1 cellular context compared by ENCODE assay signal in the genomic region with DNA sequence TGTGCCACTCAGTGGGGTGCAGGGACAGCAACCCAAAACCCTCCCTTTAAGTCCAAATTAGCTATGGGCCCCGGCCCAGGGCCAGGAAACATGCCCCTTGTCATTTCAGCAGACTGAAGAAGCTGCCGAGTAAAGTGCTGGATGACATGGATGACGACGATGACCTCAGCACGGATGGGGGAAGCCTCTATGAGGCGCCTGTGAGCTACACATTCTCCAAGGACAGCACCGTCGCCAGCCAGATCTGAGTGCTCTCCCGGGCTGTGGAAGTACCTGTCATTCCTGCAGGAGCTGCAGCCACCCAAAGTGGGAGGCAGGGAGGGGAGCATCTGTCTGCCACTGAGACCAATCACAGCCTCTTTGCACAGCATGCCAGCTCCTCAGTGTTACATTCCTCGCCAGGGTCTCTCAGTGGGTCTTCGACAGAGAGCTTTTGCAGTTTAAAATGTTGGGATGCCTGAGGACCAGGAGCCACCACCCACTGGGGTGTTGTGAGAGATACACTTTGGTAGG.
TF ChIP-seq lines count a peak whose summit lies in the region.

No MANE protein-coding gene starts in this region.

TF ChIP-seq in K562, 482 proteins besides CTCF, POLR2A, EP300 and RAD21:
- TF ChIP-seq, protein P1, sequence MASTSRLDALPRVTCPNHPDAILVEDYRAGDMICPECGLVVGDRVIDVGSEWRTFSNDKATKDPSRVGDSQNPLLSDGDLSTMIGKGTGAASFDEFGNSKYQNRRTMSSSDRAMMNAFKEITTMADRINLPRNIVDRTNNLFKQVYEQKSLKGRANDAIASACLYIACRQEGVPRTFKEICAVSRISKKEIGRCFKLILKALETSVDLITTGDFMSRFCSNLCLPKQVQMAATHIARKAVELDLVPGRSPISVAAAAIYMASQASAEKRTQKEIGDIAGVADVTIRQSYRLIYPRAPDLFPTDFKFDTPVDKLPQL (IDR thresholded peaks at IDR 0.05; ENCODE audit: extremely low read depth, insufficient read length): no peak
- TF ChIP-seq, protein P2, sequence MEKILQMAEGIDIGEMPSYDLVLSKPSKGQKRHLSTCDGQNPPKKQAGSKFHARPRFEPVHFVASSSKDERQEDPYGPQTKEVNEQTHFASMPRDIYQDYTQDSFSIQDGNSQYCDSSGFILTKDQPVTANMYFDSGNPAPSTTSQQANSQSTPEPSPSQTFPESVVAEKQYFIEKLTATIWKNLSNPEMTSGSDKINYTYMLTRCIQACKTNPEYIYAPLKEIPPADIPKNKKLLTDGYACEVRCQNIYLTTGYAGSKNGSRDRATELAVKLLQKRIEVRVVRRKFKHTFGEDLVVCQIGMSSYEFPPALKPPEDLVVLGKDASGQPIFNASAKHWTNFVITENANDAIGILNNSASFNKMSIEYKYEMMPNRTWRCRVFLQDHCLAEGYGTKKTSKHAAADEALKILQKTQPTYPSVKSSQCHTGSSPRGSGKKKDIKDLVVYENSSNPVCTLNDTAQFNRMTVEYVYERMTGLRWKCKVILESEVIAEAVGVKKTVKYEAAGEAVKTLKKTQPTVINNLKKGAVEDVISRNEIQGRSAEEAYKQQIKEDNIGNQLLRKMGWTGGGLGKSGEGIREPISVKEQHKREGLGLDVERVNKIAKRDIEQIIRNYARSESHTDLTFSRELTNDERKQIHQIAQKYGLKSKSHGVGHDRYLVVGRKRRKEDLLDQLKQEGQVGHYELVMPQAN (IDR thresholded peaks at IDR 0.05; ENCODE audit: borderline replicate concordance): no peak
- TF ChIP-seq ATF1 (CRISPR knock-in tag; IDR thresholded peaks at IDR 0.05): no peak
- peak; percentile 35; the same call in 1 of the 2 replicates for TF ChIP-seq ATF1 (tag; IDR thresholded peaks at IDR 0.05)
- no peak for TF ChIP-seq NR1H2 (CRISPR knock-in tag; IDR thresholded peaks at IDR 0.05)
- TF ChIP-seq ZNF785 (CRISPR knock-in tag; IDR thresholded peaks at IDR 0.05): no peak
- TF ChIP-seq, protein P3, sequence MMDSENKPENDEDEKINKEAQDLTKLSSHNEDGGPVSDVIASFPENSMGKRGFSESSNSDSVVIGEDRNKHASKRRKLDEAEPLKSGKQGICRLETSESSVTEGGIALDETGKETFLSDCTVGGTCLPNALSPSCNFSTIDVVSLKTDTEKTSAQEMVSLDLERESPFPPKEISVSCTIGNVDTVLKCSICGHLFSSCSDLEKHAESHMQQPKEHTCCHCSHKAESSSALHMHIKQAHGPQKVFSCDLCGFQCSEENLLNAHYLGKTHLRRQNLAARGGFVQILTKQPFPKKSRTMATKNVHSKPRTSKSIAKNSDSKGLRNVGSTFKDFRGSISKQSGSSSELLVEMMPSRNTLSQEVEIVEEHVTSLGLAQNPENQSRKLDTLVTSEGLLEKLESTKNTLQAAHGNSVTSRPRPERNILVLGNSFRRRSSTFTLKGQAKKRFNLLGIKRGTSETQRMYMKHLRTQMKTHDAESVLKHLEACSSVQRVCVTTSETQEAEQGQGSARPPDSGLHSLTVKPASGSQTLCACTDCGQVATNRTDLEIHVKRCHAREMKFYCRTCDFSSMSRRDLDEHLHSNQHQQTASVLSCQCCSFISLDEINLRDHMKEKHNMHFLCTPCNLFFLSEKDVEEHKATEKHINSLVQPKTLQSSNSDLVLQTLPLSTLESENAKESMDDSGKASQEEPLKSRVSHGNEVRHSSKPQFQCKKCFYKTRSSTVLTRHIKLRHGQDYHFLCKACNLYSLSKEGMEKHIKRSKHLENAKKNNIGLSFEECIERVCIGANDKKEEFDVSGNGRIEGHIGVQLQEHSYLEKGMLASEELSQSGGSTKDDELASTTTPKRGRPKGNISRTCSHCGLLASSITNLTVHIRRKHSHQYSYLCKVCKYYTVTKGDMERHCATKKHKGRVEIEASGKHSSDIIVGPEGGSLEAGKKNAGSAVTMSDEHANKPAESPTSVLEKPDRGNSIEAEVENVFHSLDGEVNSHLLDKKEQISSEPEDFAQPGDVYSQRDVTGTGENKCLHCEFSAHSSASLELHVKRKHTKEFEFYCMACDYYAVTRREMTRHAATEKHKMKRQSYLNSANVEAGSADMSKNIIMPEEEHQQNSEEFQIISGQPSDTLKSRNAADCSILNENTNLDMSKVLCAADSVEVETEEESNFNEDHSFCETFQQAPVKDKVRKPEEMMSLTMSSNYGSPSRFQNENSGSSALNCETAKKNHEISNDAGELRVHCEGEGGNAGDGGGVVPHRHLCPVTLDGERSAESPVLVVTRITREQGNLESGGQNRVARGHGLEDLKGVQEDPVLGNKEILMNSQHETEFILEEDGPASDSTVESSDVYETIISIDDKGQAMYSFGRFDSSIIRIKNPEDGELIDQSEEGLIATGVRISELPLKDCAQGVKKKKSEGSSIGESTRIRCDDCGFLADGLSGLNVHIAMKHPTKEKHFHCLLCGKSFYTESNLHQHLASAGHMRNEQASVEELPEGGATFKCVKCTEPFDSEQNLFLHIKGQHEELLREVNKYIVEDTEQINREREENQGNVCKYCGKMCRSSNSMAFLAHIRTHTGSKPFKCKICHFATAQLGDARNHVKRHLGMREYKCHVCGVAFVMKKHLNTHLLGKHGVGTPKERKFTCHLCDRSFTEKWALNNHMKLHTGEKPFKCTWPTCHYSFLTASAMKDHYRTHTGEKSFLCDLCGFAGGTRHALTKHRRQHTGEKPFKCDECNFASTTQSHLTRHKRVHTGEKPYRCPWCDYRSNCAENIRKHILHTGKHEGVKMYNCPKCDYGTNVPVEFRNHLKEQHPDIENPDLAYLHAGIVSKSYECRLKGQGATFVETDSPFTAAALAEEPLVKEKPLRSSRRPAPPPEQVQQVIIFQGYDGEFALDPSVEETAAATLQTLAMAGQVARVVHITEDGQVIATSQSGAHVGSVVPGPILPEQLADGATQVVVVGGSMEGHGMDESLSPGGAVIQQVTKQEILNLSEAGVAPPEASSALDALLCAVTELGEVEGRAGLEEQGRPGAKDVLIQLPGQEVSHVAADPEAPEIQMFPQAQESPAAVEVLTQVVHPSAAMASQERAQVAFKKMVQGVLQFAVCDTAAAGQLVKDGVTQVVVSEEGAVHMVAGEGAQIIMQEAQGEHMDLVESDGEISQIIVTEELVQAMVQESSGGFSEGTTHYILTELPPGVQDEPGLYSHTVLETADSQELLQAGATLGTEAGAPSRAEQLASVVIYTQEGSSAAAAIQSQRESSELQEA (IDR thresholded peaks at IDR 0.05; ENCODE audit: low read depth): no peak
- 0 out of 2 replicates have a peak, but pooled peaks have one; percentile 6 for TF ChIP-seq JUND (IDR thresholded peaks at IDR 0.05; ENCODE audit: borderline replicate concordance, low read depth, low read length)
- TF ChIP-seq JUND (tag; IDR thresholded peaks at IDR 0.05; ENCODE audit: borderline replicate concordance, low read depth, low read length): no peak
- TF ChIP-seq MAZ (CRISPR knock-in tag; conservative IDR thresholded peaks at IDR 0.05 in 1 of 2, IDR thresholded peaks at IDR 0.05 in 1 of 2): no peak
- no peak for TF ChIP-seq ZNF586 (CRISPR knock-in tag; conservative IDR thresholded peaks at IDR 0.05)
- TF ChIP-seq GATA2 (CRISPR knock-in tag; IDR thresholded peaks at IDR 0.05): no peak
- TF ChIP-seq ZNF347 (CRISPR knock-in tag; IDR thresholded peaks at IDR 0.05; ENCODE audit: low read depth): no peak
- TF ChIP-seq, protein P4, sequence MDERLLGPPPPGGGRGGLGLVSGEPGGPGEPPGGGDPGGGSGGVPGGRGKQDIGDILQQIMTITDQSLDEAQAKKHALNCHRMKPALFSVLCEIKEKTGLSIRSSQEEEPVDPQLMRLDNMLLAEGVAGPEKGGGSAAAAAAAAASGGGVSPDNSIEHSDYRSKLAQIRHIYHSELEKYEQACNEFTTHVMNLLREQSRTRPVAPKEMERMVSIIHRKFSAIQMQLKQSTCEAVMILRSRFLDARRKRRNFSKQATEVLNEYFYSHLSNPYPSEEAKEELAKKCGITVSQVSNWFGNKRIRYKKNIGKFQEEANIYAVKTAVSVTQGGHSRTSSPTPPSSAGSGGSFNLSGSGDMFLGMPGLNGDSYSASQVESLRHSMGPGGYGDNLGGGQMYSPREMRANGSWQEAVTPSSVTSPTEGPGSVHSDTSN (CRISPR knock-in tag; IDR thresholded peaks at IDR 0.05; ENCODE audit: low read depth): no peak
- TF ChIP-seq, protein P4 (tag; conservative IDR thresholded peaks at IDR 0.05; ENCODE audit: low read depth): no peak
- no peak for TF ChIP-seq PTBP1 (IDR thresholded peaks at IDR 0.05; ENCODE audit: low read depth, low read length)
